Comparison of ENCODE assay signal across 15 cellular contexts in the genomic region with DNA sequence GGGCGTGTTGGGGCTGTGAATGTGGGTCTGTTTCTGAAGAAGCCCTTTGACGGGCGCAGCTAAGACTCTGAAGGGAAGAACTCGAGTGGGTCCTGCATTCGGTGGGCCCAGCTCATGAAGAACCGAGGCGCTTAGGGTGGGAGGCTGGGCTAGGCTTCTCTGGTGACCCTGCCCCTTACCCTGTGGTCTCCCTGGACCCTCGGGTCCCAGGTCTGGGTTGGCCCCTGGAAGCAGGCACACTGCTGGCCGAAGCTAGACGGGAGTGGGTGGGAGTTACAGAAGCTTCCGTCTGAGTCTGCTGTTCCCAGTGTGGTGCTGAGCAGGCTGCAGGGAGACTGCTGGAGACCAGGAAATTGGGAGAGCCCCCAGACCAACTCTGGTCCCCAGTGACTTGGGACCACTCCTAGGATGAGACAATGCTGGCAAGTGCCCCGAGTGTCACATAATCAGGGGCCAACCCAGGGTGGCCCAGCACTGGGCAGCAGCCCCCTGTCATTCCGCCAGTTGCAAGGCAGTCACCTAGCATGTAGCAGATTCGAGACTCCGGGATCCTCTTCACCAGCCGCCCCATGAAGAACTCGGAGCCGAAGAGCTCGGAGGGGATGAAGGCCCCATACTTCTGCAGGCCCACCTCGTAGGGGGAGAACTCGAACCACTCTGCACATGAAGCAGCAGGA. TPM values are rescaled to one million over a fixed set of nuclear protein-coding genes. Genes with fewer than 3 reads are reported as not detected.
DNase-seq lines count a peak whose midpoint lies in the region; ATAC-seq and TF ChIP-seq lines count a peak whose summit lies in the region.
"Had no signal": no experiment of that assay in that cellular context is flagged by ENCODE, and none has a peak within 500 bp of the region (broad histone marks: within the 10 kb centered on the region; RNA-seq: fewer than 3 reads in every experiment).

No MANE protein-coding gene starts in this region.

- POLR2A ChIA-PET in SK-N-SH (lab: Yijun Ruan, JAX), result no interaction called here

- intact Hi-C loops in left colon (cut with DNase I, micrococcal nuclease), result loop anchor here in 1 of 2 donors (10.0 kb wide), 1 partner anchor 146 kb away; no protein-coding TSS in a partner anchor
- intact Hi-C loops in sciatic nerve (cut with DNase I), result loop anchor here (10.0 kb wide), 1 partner anchor 96 kb away; no protein-coding TSS in a partner anchor

- H3K4me1 ChIP-seq in SK-N-SH (ENCODE audit: control insufficient read depth in 1 of 2, insufficient read depth in 2 of 2, low read depth in 1 of 2, low read length in 1 of 2) (no peaks in the 10 kb centered on the region; a peak in 1 of 4 replicates), NT2/D1 (ENCODE audit: insufficient read depth, insufficient read length) (peaks cover 16% of the 10 kb centered on the region)

- ATAC-seq in SK-N-SH treated with all-trans-retinoic acid at 6 μM for 48 hours, result peak; percentile 8; the same call in 2 of the 3 replicates
- ATAC-seq in left colon, result peak; percentile 10
- peak; percentile 7 for ATAC-seq in sciatic nerve

- no peak for TF ChIP-seq CTCF in SK-N-SH (IDR thresholded peaks at IDR 0.05)

- no peak for TF ChIP-seq RAD21 in SK-N-SH (IDR thresholded peaks at IDR 0.05; ENCODE audit: low read length)

- WGBS in SK-N-SH (ENCODE audit: low lambda C conversion rate), result 55% methylated on average over 14 of the region's 21 CpGs

- no peaks in the 10 kb centered on the region for H3K79me2 ChIP-seq in SK-N-SH (ENCODE audit: insufficient read depth)

- CTCF ChIA-PET in SK-N-SH (lab: Yijun Ruan, JAX), result interaction anchor here (0.6 to 11.1 kb wide), 50 partner anchors 9 to 511 kb away, joined by 3 to 172 read pairs (median 6); partner anchors contain the start of genes EHD4, PLA2G4E and PLA2G4F

- H3K27ac ChIP-seq in SK-N-SH (ENCODE audit: low read depth in 2 of 2, low read length in 1 of 2), result no peak overlapping the region
- H3K27ac ChIP-seq: 22Rv1, BLaER1 had no signal

- H3K36me3 ChIP-seq in SK-N-SH (replicated peaks in 1 of 2; ENCODE audit: control insufficient read depth in 1 of 2, insufficient read depth in 2 of 2, low read length in 1 of 2), result no peaks in the 10 kb centered on the region
- no peaks in the 10 kb centered on the region for H3K36me3 ChIP-seq in NT2/D1 (ENCODE audit: insufficient read depth, insufficient read length, low read length)
- H3K36me3 ChIP-seq: BLaER1 had no signal

- H3K9me3 ChIP-seq in SK-N-SH (no peaks in the 10 kb centered on the region), NT2/D1 (ENCODE audit: insufficient read depth, low read length) (no peaks in the 10 kb centered on the region)
- H3K9me3 ChIP-seq: BLaER1 had no signal

- H3K9ac ChIP-seq in SK-N-SH, result no peak overlapping the region
- peak overlapping the region; percentile 32 for H3K9ac ChIP-seq in NT2/D1 (ENCODE audit: insufficient read length, low read depth)
- H3K9ac ChIP-seq: BLaER1 had no signal

- DNase-seq in SK-N-SH (no peak), NT2/D1 (ENCODE audit: low read depth, low spot score) (no peak), left colon (no peak), sciatic nerve (ENCODE audit: low spot score) (no peak), hippocampal formation (lab: John Stamatoyannopoulos, UW) (no peak), NCI-H526 (lab: John Stamatoyannopoulos, UW) (no peak), NAMALWA (ENCODE audit: low spot score) (no peak)
- DNase-seq: DMS153, NCI-H1694 treated with DMSO at 0.1 percent for 48 hours, NCI-H446 treated with DMSO at 0.1 percent for 48 hours, SHP77 treated with DMSO at 0.1 percent for 48 hours had no signal

- no peak for TF ChIP-seq EP300 in SK-N-SH (IDR thresholded peaks at IDR 0.05; ENCODE audit: borderline replicate concordance in 1 of 2, low read depth in 1 of 2, low read length in 1 of 2)

- no peaks in the 10 kb centered on the region for H3F3A ChIP-seq in SK-N-SH (replicated peaks; ENCODE audit: insufficient read depth)

- no peaks in the 10 kb centered on the region for H3K27me3 ChIP-seq in SK-N-SH (ENCODE audit: insufficient read depth)
- no peaks in the 10 kb centered on the region for H3K27me3 ChIP-seq in NT2/D1 (ENCODE audit: insufficient read depth, insufficient read length)
- H3K27me3 ChIP-seq: BLaER1 had no signal

- H3K4me3 ChIP-seq in SK-N-SH (ENCODE audit: low read depth in 2 of 2, low read length in 1 of 2) (no peak overlapping the region; a peak in 1 of 4 replicates), NT2/D1 (ENCODE audit: insufficient read length, low read depth) (no peak overlapping the region)
- H3K4me3 ChIP-seq: BLaER1 had no signal

- H2AFZ ChIP-seq in SK-N-SH (ENCODE audit: low read depth), result no peak overlapping the region

- H4K20me1 ChIP-seq in SK-N-SH (ENCODE audit: insufficient read depth), result no peaks in the 10 kb centered on the region
- H4K20me1 ChIP-seq: BLaER1 had no signal

- no peak overlapping the region for H3K4me2 ChIP-seq in SK-N-SH
- H3K4me2 ChIP-seq: BLaER1 had no signal

- H3K9me2 ChIP-seq in SK-N-SH, result no peaks in the 10 kb centered on the region

TF ChIP-seq in SK-N-SH treated with all-trans-retinoic acid at 6 μM for 48 hours, 23 proteins besides CTCF, POLR2A, EP300 and RAD21:
- no peak for TF ChIP-seq OSR1 (CRISPR knock-in tag; IDR thresholded peaks at IDR 0.05)
- TF ChIP-seq ESRRG (CRISPR knock-in tag; IDR thresholded peaks at IDR 0.05), result no peak
- TF ChIP-seq CSDC2 (CRISPR knock-in tag; IDR thresholded peaks at IDR 0.05), result no peak
- no peak for TF ChIP-seq ZC3H10 (CRISPR knock-in tag; IDR thresholded peaks at IDR 0.05)
TF ChIP-seq in SK-N-SH treated with all-trans-retinoic acid at 6 μM for 48 hours: peak in this region for 0.

TF ChIP-seq in SK-N-SH, 30 proteins besides CTCF, POLR2A, EP300 and RAD21 (continues in another document):
- no peak for TF ChIP-seq FOSL2 (IDR thresholded peaks at IDR 0.05; ENCODE audit: borderline replicate concordance, low read depth)
- no peak for TF ChIP-seq IRF3 (IDR thresholded peaks at IDR 0.05; ENCODE audit: low read depth, low read length)
- no peak for TF ChIP-seq GABPA (IDR thresholded peaks at IDR 0.05; ENCODE audit: low read depth)
- TF ChIP-seq REST (IDR thresholded peaks at IDR 0.05; ENCODE audit: low read depth, low read length), result no peak
- no peak for TF ChIP-seq USF1 (IDR thresholded peaks at IDR 0.05; ENCODE audit: borderline replicate concordance, low read depth)
- TF ChIP-seq RXRA (IDR thresholded peaks at IDR 0.05; ENCODE audit: borderline replicate concordance, low read depth), result no peak
- TF ChIP-seq RCOR1 (IDR thresholded peaks at IDR 0.05; ENCODE audit: low read length), result no peak
- TF ChIP-seq GATA2 (CRISPR knock-in tag; IDR thresholded peaks at IDR 0.05), result no peak
- TF ChIP-seq SMC3 (IDR thresholded peaks at IDR 0.05; ENCODE audit: low read depth, low read length), result no peak
- TF ChIP-seq YY1 (IDR thresholded peaks at IDR 0.05; ENCODE audit: low read depth), result no peak
- TF ChIP-seq, protein P1, sequence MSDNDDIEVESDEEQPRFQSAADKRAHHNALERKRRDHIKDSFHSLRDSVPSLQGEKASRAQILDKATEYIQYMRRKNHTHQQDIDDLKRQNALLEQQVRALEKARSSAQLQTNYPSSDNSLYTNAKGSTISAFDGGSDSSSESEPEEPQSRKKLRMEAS (IDR thresholded peaks at IDR 0.05; ENCODE audit: low read depth), result no peak

RNA-seq across cellular contexts. Expression of gene EHD4, which starts 16.7 kb away (rescaled TPM):
- 16.9 and 17.5 TPM in 2 replicates for polyA plus RNA-seq in SK-N-SH (2012; rRNA removed)
- 11.1 and 14.4 TPM in 2 replicates for polyA plus RNA-seq in SK-N-SH (2012; cell fraction: cytosol; rRNA removed)
- 9.6 and 11.1 TPM in 2 replicates for polyA plus RNA-seq in SK-N-SH (2012; cell fraction: nucleus; rRNA removed)
- total RNA-seq in left colon (10 to 100 TPM; 42.7 to 44.3 TPM), sciatic nerve (27.3 TPM)

RNA-seq across cellular contexts. Expression of gene PLA2G4E, which starts 31.8 kb away (rescaled TPM):
- polyA plus RNA-seq in SK-N-SH (2012; rRNA removed), result not detected in 2 replicates
- polyA plus RNA-seq in SK-N-SH (2012; cell fraction: cytosol; rRNA removed), result not detected in 2 replicates
- not detected in 2 replicates for polyA plus RNA-seq in SK-N-SH (2012; cell fraction: nucleus; rRNA removed)
- not detected for total RNA-seq in left colon
- not detected for total RNA-seq in sciatic nerve
- total RNA-seq: HT1080 had no signal
